8 cellular contexts compared by ENCODE assay signal in the genomic region with DNA sequence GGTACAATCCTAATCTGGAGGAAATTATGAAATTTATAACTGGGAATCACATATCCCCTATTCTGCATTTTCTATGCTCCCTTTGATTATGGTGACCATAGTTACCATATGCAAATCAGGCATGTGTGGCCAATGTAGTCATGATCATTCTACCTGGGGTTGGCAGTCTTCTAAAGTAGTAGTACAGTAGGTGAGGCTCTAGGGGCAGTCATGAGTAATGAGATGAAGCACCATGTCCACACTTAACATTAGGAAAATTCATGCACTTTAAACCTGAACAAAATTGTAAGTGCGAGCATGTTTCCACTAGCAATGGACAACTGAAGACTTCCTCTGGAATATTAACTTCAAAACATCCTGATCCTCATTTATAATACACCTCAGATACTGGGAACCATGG.
DNase-seq lines count a peak whose midpoint lies in the region; ATAC-seq and TF ChIP-seq lines count a peak whose summit lies in the region.

No MANE protein-coding gene starts in this region.

- ATAC-seq in GM21423 (IDR thresholded peaks at IDR 0.05; ENCODE audit: unreplicated experiment) (peak; percentile 89), natural killer cell (no peak)

- peaks cover 17% of the 10 kb centered on the region for H3K4me1 Mint-ChIP-seq in brain
- H3K4me1 Mint-ChIP-seq in natural killer cell: no peaks in the 10 kb centered on the region

- H3K27ac ChIP-seq in esophagus squamous epithelium: no peak overlapping the region

- no peaks in the 10 kb centered on the region for H3K9me3 Mint-ChIP-seq in brain
- H3K9me3 Mint-ChIP-seq in natural killer cell: peaks cover under 1 to 7% of the 10 kb centered on the region in 2 donors

- TF ChIP-seq CTCF in GM06990 (IDR thresholded peaks at IDR 0.05; ENCODE audit: insufficient read depth, low read length, poor library complexity, severe bottlenecking) (peak; percentile 41), brain (conservative IDR thresholded peaks at IDR 0.05) (peak; percentile 11 to 45), natural killer cell (IDR thresholded peaks at IDR 0.05) (no peak), esophagus squamous epithelium (IDR thresholded peaks at IDR 0.05) (peak in 3 of 6 experiments; percentile 8 to 43 (median 14))

- H3K27me3 Mint-ChIP-seq in brain: no peaks in the 10 kb centered on the region
- no peaks in the 10 kb centered on the region for H3K27me3 Mint-ChIP-seq in natural killer cell (ENCODE audit: low read depth in 2 of 2)

- no peak for TF ChIP-seq POLR2A in esophagus squamous epithelium (IDR thresholded peaks at IDR 0.05)

- no peaks in the 10 kb centered on the region for H3K9me3 ChIP-seq in esophagus squamous epithelium

- H3K4me3 ChIP-seq in GM06990 (replicated peaks; ENCODE audit: low read depth, low read length) (no peak overlapping the region), esophagus squamous epithelium (no peak overlapping the region)

- 78 to 85% methylated on average over 1 of the region's 1 CpG for WGBS in esophagus squamous epithelium, 2 donors

- intact Hi-C loops in natural killer cell (cut with micrococcal nuclease) (no loop called here), esophagus squamous epithelium (cut with DNase I) (no loop called here)

- H3K27ac Mint-ChIP-seq in brain: no peak overlapping the region
- H3K27ac Mint-ChIP-seq in natural killer cell: no peak overlapping the region

- H3K4me3 Mint-ChIP-seq in brain: no peak overlapping the region
- no peak overlapping the region for H3K4me3 Mint-ChIP-seq in natural killer cell

- no peaks in the 10 kb centered on the region for H3K4me1 ChIP-seq in esophagus squamous epithelium

- DNase-seq in GM06990 (ENCODE audit: extremely low read depth, insufficient read length): no peak
- peak; percentile 53 for DNase-seq in HPDE6-E6E7 (ENCODE audit: extremely low spot score)
- DNase-seq in renal cortical epithelial cell (ENCODE audit: low read depth): peak; percentile 46
- no peak for DNase-seq in NCI-H128 (lab: John Stamatoyannopoulos, UW; ENCODE audit: unreplicated experiment)
- DNase-seq in natural killer cell: no peak
- DNase-seq in esophagus squamous epithelium (lab: John Stamatoyannopoulos, UW): no peak

- no peaks in the 10 kb centered on the region for H3K27me3 ChIP-seq in GM06990 (replicated peaks; ENCODE audit: control insufficient read depth, insufficient read depth, low read length)
- no peaks in the 10 kb centered on the region for H3K27me3 ChIP-seq in esophagus squamous epithelium

- H3K36me3 ChIP-seq in GM06990 (ENCODE audit: control insufficient read depth, insufficient read depth, low read length) (no peaks in the 10 kb centered on the region), esophagus squamous epithelium (no peaks in the 10 kb centered on the region)

- no peaks in the 10 kb centered on the region for H3K36me3 Mint-ChIP-seq in brain
- H3K36me3 Mint-ChIP-seq in natural killer cell: no peaks in the 10 kb centered on the region

Comparison
In these comparisons a context has a peak if more than half of its experiments do, and no peak if none do; other contexts are left out.
1. DNase-seq: peak in HPDE6-E6E7 (single experiment) and renal cortical epithelial cell (single experiment); none in GM06990 (single experiment), NCI-H128 (single experiment), natural killer cell (single experiment) and esophagus squamous epithelium (single experiment).